In the genomic region with DNA sequence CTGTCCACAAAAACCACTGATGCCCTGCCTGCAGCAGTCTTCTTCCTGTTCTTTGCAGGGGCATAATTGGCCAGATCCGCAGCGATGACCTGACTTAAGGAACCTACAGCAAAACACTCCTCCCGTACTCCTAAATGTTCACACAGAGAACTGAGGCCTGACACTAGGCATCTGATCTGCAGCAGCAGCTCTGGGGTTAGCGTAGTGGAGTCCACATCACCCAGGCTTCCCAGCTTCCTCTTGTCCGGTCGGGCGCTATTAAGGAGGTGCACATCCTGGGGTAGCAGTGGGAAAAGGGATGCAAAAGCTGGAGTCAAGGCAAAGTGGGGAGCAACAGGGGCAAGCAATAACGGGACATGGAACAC, we compare ENCODE assay signal across 8 cellular contexts.
A peak's percentile ranks its signal among the peaks of the same experiment; 100 is the strongest.
DNase-seq lines count a peak whose midpoint lies in the region; ATAC-seq and TF ChIP-seq lines count a peak whose summit lies in the region.

No MANE protein-coding gene starts in this region.

- H3K4me3 Mint-ChIP-seq in stimulated activated naive CD8-positive, alpha-beta T cell treated with anti-CD3 and anti-CD28 coated beads, Interleukin-15, Interleukin-2, amounts not matched to agents 100 ng/mL and 50 ng/mL, for 24 hours: peak overlapping the region; percentile 92

- no peaks in the 10 kb centered on the region for H3K36me3 ChIP-seq in GM06990 (ENCODE audit: control insufficient read depth, insufficient read depth, low read length)

- no peaks in the 10 kb centered on the region for H3K27me3 ChIP-seq in GM06990 (replicated peaks; ENCODE audit: control insufficient read depth, insufficient read depth, low read length)

- H3K4me1 Mint-ChIP-seq in stimulated activated naive CD8-positive, alpha-beta T cell treated with anti-CD3 and anti-CD28 coated beads, Interleukin-15, Interleukin-2, amounts not matched to agents 100 ng/mL and 50 ng/mL, for 24 hours (ENCODE audit: low read depth): peaks cover 54% of the 10 kb centered on the region

- no peak for ATAC-seq in HG02763 (IDR thresholded peaks at IDR 0.05; ENCODE audit: unreplicated experiment)

- DNase-seq in GM06990 (ENCODE audit: extremely low read depth, insufficient read length) (no peak), HCEC 1CT (peak; percentile 25), NCI-H526 treated with DMSO at 0.1 percent for 48 hours (lab: John Stamatoyannopoulos, UW) (peak; percentile 11), astrocyte of the cerebellum (ENCODE audit: low read depth) (no peak), islet precursor cell (peak; percentile 61), cerebellar nuclear complex (lab: John Stamatoyannopoulos, UW) (no peak)

- in situ Hi-C loops in astrocyte of the cerebellum (cut with HindIII; ENCODE audit: low sequenced_read_pairs): no loop called here

- H3K27me3 Mint-ChIP-seq in stimulated activated naive CD8-positive, alpha-beta T cell treated with anti-CD3 and anti-CD28 coated beads, Interleukin-15, Interleukin-2, amounts not matched to agents 100 ng/mL and 50 ng/mL, for 24 hours: peaks cover 16% of the 10 kb centered on the region

- TF ChIP-seq CTCF in GM06990 (IDR thresholded peaks at IDR 0.05; ENCODE audit: insufficient read depth, low read length, poor library complexity, severe bottlenecking): no peak
- no peak for TF ChIP-seq CTCF in astrocyte of the cerebellum (IDR thresholded peaks at IDR 0.05; ENCODE audit: low read depth, low read length, missing control alignments)

- peak overlapping the region; percentile 97 for H3K27ac Mint-ChIP-seq in stimulated activated naive CD8-positive, alpha-beta T cell treated with anti-CD3 and anti-CD28 coated beads, Interleukin-15, Interleukin-2, amounts not matched to agents 100 ng/mL and 50 ng/mL, for 24 hours

- peaks cover 21% of the 10 kb centered on the region for H3K36me3 Mint-ChIP-seq in stimulated activated naive CD8-positive, alpha-beta T cell treated with anti-CD3 and anti-CD28 coated beads, Interleukin-15, Interleukin-2, amounts not matched to agents 100 ng/mL and 50 ng/mL, for 24 hours (ENCODE audit: low read depth)

- no peaks in the 10 kb centered on the region for H3K9me3 Mint-ChIP-seq in stimulated activated naive CD8-positive, alpha-beta T cell treated with anti-CD3 and anti-CD28 coated beads, Interleukin-15, Interleukin-2, amounts not matched to agents 100 ng/mL and 50 ng/mL, for 24 hours

- peak overlapping the region; percentile 99 for H3K4me3 ChIP-seq in GM06990 (replicated peaks; ENCODE audit: low read depth, low read length)
- peak overlapping the region; percentile 99 for H3K4me3 ChIP-seq in astrocyte of the cerebellum (ENCODE audit: low read depth, low read length)

Comparison
In these comparisons a context has a peak if more than half of its experiments do, and no peak if none do; other contexts are left out.
1. DNase-seq: peak in HCEC 1CT (single experiment), NCI-H526 treated with DMSO at 0.1 percent for 48 hours (single experiment) and islet precursor cell (single experiment); none in GM06990 (single experiment), astrocyte of the cerebellum (single experiment) and cerebellar nuclear complex (0 of 2).